2 cellular contexts compared by ENCODE assay signal in the genomic region with DNA sequence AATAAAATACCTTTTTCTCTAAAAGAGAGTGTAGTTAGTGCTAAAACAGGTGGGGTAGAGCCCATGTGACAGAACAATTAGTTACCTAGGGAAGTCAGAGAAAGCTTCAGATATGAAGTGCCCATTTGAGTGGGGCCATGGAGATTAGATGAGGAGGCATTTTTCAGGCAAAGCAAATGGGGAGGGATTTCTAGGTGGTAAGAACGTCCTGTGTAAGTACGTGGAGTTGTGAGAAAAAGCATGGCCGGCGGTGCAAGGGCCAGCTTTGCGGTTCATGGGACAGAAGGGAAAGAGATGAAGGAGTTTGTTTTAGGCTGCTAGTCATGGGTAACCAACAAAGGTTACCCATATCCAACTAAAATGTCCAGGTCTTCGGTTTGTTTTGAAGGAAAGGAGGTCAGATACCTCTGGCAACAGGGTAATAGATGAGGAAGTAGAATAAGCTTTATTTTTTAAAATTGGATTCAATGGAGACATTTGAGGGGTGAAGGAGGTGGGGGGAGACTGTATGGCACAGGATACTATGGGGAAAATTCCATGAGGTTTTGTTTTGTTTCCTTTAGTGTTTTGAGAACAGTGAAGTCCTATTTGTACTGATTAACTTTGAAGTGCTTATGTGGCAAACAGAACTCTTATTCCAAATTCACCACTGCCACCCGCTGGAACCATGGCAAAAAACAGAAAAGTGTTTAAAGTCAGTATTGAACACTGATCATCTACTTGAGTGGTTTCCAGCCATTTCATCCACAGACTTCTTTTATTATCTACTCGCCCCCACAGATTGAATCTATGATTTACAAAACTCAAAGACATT.
TF ChIP-seq lines count a peak whose summit lies in the region.

No MANE protein-coding gene starts in this region.

TF ChIP-seq in SK-N-SH treated with all-trans-retinoic acid at 6 μM for 48 hours, 23 proteins besides CTCF, POLR2A, EP300 and RAD21:
- TF ChIP-seq ZNF70 (CRISPR knock-in tag; IDR thresholded peaks at IDR 0.05) = no peak
- TF ChIP-seq, protein P1, sequence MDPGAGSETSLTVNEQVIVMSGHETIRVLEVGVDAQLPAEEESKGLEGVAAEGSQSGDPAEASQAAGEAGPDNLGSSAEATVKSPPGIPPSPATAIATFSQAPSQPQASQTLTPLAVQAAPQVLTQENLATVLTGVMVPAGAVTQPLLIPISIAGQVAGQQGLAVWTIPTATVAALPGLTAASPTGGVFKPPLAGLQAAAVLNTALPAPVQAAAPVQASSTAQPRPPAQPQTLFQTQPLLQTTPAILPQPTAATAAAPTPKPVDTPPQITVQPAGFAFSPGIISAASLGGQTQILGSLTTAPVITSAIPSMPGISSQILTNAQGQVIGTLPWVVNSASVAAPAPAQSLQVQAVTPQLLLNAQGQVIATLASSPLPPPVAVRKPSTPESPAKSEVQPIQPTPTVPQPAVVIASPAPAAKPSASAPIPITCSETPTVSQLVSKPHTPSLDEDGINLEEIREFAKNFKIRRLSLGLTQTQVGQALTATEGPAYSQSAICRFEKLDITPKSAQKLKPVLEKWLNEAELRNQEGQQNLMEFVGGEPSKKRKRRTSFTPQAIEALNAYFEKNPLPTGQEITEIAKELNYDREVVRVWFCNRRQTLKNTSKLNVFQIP (CRISPR knock-in tag; IDR thresholded peaks at IDR 0.05; ENCODE audit: borderline replicate concordance, low read depth) = no peak
- TF ChIP-seq CSDC2 (CRISPR knock-in tag; IDR thresholded peaks at IDR 0.05) = no peak
- TF ChIP-seq ZC3H10 (CRISPR knock-in tag; IDR thresholded peaks at IDR 0.05) = no peak
- no peak for TF ChIP-seq ARNTL (CRISPR knock-in tag; IDR thresholded peaks at IDR 0.05; ENCODE audit: borderline replicate concordance, low read depth)
- no peak for TF ChIP-seq ESRRG (CRISPR knock-in tag; IDR thresholded peaks at IDR 0.05)
- no peak for TF ChIP-seq RARB (CRISPR knock-in tag; IDR thresholded peaks at IDR 0.05)
- no peak for TF ChIP-seq ZFP3 (CRISPR knock-in tag; IDR thresholded peaks at IDR 0.05)
- TF ChIP-seq TOX (CRISPR knock-in tag; IDR thresholded peaks at IDR 0.05; ENCODE audit: borderline replicate concordance) = no peak
- TF ChIP-seq TCF4 (CRISPR knock-in tag; IDR thresholded peaks at IDR 0.05; ENCODE audit: borderline replicate concordance) = no peak
- TF ChIP-seq, protein P2, sequence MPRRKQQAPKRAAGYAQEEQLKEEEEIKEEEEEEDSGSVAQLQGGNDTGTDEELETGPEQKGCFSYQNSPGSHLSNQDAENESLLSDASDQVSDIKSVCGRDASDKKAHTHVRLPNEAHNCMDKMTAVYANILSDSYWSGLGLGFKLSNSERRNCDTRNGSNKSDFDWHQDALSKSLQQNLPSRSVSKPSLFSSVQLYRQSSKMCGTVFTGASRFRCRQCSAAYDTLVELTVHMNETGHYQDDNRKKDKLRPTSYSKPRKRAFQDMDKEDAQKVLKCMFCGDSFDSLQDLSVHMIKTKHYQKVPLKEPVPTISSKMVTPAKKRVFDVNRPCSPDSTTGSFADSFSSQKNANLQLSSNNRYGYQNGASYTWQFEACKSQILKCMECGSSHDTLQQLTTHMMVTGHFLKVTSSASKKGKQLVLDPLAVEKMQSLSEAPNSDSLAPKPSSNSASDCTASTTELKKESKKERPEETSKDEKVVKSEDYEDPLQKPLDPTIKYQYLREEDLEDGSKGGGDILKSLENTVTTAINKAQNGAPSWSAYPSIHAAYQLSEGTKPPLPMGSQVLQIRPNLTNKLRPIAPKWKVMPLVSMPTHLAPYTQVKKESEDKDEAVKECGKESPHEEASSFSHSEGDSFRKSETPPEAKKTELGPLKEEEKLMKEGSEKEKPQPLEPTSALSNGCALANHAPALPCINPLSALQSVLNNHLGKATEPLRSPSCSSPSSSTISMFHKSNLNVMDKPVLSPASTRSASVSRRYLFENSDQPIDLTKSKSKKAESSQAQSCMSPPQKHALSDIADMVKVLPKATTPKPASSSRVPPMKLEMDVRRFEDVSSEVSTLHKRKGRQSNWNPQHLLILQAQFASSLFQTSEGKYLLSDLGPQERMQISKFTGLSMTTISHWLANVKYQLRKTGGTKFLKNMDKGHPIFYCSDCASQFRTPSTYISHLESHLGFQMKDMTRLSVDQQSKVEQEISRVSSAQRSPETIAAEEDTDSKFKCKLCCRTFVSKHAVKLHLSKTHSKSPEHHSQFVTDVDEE (CRISPR knock-in tag; IDR thresholded peaks at IDR 0.05) = no peak
- TF ChIP-seq, protein P3, sequence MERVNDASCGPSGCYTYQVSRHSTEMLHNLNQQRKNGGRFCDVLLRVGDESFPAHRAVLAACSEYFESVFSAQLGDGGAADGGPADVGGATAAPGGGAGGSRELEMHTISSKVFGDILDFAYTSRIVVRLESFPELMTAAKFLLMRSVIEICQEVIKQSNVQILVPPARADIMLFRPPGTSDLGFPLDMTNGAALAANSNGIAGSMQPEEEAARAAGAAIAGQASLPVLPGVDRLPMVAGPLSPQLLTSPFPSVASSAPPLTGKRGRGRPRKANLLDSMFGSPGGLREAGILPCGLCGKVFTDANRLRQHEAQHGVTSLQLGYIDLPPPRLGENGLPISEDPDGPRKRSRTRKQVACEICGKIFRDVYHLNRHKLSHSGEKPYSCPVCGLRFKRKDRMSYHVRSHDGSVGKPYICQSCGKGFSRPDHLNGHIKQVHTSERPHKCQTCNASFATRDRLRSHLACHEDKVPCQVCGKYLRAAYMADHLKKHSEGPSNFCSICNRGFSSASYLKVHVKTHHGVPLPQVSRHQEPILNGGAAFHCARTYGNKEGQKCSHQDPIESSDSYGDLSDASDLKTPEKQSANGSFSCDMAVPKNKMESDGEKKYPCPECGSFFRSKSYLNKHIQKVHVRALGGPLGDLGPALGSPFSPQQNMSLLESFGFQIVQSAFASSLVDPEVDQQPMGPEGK (CRISPR knock-in tag; IDR thresholded peaks at IDR 0.05; ENCODE audit: borderline replicate concordance) = no peak
- TF ChIP-seq ZNF565 (CRISPR knock-in tag; conservative IDR thresholded peaks at IDR 0.05; ENCODE audit: low read depth) = no peak
- no peak for TF ChIP-seq ZFP30 (CRISPR knock-in tag; IDR thresholded peaks at IDR 0.05)
- no peak for TF ChIP-seq PPARA (CRISPR knock-in tag; IDR thresholded peaks at IDR 0.05; ENCODE audit: borderline replicate concordance)

TF ChIP-seq in HepG2, 621 proteins besides CTCF, POLR2A, EP300 and RAD21 (continues in another document):
- TF ChIP-seq, protein P4, sequence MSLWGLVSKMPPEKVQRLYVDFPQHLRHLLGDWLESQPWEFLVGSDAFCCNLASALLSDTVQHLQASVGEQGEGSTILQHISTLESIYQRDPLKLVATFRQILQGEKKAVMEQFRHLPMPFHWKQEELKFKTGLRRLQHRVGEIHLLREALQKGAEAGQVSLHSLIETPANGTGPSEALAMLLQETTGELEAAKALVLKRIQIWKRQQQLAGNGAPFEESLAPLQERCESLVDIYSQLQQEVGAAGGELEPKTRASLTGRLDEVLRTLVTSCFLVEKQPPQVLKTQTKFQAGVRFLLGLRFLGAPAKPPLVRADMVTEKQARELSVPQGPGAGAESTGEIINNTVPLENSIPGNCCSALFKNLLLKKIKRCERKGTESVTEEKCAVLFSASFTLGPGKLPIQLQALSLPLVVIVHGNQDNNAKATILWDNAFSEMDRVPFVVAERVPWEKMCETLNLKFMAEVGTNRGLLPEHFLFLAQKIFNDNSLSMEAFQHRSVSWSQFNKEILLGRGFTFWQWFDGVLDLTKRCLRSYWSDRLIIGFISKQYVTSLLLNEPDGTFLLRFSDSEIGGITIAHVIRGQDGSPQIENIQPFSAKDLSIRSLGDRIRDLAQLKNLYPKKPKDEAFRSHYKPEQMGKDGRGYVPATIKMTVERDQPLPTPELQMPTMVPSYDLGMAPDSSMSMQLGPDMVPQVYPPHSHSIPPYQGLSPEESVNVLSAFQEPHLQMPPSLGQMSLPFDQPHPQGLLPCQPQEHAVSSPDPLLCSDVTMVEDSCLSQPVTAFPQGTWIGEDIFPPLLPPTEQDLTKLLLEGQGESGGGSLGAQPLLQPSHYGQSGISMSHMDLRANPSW (CRISPR knock-in tag; IDR thresholded peaks at IDR 0.05; ENCODE audit: borderline replicate concordance) = no peak
- no peak for TF ChIP-seq TOPORS (CRISPR knock-in tag; IDR thresholded peaks at IDR 0.05)
- TF ChIP-seq, protein P5, sequence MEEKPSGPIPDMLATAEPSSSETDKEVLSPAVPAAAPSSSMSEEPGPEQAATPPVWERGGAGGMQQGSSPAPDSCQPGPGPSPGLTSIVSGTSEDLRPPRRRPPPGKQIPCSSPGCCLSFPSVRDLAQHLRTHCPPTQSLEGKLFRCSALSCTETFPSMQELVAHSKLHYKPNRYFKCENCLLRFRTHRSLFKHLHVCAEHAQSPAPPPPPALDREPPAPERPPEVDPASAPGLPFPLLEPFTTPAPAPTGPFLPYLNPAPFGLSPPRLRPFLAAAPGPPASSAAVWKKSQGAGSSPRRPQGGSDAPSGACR (CRISPR knock-in tag; IDR thresholded peaks at IDR 0.05) = no peak
- no peak for TF ChIP-seq ZNF230 (CRISPR knock-in tag; IDR thresholded peaks at IDR 0.05)
- no peak for TF ChIP-seq AKAP8 (CRISPR knock-in tag; IDR thresholded peaks at IDR 0.05)
- TF ChIP-seq, protein P6, sequence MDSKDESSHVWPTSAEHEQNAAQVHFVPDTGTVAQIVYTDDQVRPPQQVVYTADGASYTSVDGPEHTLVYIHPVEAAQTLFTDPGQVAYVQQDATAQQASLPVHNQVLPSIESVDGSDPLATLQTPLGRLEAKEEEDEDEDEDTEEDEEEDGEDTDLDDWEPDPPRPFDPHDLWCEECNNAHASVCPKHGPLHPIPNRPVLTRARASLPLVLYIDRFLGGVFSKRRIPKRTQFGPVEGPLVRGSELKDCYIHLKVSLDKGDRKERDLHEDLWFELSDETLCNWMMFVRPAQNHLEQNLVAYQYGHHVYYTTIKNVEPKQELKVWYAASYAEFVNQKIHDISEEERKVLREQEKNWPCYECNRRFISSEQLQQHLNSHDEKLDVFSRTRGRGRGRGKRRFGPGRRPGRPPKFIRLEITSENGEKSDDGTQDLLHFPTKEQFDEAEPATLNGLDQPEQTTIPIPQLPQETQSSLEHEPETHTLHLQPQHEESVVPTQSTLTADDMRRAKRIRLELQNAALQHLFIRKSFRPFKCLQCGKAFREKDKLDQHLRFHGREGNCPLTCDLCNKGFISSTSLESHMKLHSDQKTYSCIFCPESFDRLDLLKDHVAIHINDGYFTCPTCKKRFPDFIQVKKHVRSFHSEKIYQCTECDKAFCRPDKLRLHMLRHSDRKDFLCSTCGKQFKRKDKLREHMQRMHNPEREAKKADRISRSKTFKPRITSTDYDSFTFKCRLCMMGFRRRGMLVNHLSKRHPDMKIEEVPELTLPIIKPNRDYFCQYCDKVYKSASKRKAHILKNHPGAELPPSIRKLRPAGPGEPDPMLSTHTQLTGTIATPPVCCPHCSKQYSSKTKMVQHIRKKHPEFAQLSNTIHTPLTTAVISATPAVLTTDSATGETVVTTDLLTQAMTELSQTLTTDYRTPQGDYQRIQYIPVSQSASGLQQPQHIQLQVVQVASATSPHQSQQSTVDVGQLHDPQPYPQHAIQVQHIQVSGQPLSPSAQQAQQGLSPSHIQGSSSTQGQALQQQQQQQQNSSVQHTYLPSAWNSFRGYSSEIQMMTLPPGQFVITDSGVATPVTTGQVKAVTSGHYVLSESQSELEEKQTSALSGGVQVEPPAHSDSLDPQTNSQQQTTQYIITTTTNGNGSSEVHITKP (CRISPR knock-in tag; IDR thresholded peaks at IDR 0.05; ENCODE audit: low read depth) = no peak
- TF ChIP-seq YY1 (IDR thresholded peaks at IDR 0.05; ENCODE audit: insufficient read depth, insufficient replicate concordance, low read depth, low read length) = peak; percentile 16
- TF ChIP-seq, protein P7, sequence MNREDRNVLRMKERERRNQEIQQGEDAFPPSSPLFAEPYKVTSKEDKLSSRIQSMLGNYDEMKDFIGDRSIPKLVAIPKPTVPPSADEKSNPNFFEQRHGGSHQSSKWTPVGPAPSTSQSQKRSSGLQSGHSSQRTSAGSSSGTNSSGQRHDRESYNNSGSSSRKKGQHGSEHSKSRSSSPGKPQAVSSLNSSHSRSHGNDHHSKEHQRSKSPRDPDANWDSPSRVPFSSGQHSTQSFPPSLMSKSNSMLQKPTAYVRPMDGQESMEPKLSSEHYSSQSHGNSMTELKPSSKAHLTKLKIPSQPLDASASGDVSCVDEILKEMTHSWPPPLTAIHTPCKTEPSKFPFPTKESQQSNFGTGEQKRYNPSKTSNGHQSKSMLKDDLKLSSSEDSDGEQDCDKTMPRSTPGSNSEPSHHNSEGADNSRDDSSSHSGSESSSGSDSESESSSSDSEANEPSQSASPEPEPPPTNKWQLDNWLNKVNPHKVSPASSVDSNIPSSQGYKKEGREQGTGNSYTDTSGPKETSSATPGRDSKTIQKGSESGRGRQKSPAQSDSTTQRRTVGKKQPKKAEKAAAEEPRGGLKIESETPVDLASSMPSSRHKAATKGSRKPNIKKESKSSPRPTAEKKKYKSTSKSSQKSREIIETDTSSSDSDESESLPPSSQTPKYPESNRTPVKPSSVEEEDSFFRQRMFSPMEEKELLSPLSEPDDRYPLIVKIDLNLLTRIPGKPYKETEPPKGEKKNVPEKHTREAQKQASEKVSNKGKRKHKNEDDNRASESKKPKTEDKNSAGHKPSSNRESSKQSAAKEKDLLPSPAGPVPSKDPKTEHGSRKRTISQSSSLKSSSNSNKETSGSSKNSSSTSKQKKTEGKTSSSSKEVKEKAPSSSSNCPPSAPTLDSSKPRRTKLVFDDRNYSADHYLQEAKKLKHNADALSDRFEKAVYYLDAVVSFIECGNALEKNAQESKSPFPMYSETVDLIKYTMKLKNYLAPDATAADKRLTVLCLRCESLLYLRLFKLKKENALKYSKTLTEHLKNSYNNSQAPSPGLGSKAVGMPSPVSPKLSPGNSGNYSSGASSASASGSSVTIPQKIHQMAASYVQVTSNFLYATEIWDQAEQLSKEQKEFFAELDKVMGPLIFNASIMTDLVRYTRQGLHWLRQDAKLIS (CRISPR knock-in tag; IDR thresholded peaks at IDR 0.05) = no peak
- TF ChIP-seq, protein P8, sequence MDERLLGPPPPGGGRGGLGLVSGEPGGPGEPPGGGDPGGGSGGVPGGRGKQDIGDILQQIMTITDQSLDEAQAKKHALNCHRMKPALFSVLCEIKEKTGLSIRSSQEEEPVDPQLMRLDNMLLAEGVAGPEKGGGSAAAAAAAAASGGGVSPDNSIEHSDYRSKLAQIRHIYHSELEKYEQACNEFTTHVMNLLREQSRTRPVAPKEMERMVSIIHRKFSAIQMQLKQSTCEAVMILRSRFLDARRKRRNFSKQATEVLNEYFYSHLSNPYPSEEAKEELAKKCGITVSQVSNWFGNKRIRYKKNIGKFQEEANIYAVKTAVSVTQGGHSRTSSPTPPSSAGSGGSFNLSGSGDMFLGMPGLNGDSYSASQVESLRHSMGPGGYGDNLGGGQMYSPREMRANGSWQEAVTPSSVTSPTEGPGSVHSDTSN (CRISPR knock-in tag; IDR thresholded peaks at IDR 0.05) = no peak
- TF ChIP-seq SAP130 (CRISPR knock-in tag; IDR thresholded peaks at IDR 0.05; ENCODE audit: low read depth) = peak; percentile 13; the same call in 1 of the 2 replicates
- peak; percentile 19 to 32; a peak in 2 of 4 replicates for TF ChIP-seq MAFK (conservative IDR thresholded peaks at IDR 0.05 in 1 of 2, IDR thresholded peaks at IDR 0.05 in 1 of 2; ENCODE audit: low read length in 2 of 2)
- TF ChIP-seq, protein P9, sequence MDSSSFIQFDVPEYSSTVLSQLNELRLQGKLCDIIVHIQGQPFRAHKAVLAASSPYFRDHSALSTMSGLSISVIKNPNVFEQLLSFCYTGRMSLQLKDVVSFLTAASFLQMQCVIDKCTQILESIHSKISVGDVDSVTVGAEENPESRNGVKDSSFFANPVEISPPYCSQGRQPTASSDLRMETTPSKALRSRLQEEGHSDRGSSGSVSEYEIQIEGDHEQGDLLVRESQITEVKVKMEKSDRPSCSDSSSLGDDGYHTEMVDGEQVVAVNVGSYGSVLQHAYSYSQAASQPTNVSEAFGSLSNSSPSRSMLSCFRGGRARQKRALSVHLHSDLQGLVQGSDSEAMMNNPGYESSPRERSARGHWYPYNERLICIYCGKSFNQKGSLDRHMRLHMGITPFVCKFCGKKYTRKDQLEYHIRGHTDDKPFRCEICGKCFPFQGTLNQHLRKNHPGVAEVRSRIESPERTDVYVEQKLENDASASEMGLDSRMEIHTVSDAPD (CRISPR knock-in tag; IDR thresholded peaks at IDR 0.05) = no peak
- no peak for TF ChIP-seq SMAD1 (CRISPR knock-in tag; IDR thresholded peaks at IDR 0.05; ENCODE audit: borderline replicate concordance, low read depth)
- no peak for TF ChIP-seq MTF1 (CRISPR knock-in tag; IDR thresholded peaks at IDR 0.05)
- TF ChIP-seq MIER2 (CRISPR knock-in tag; IDR thresholded peaks at IDR 0.05) = no peak
